ENCODE assay signal across 8 cellular contexts in the genomic region with DNA sequence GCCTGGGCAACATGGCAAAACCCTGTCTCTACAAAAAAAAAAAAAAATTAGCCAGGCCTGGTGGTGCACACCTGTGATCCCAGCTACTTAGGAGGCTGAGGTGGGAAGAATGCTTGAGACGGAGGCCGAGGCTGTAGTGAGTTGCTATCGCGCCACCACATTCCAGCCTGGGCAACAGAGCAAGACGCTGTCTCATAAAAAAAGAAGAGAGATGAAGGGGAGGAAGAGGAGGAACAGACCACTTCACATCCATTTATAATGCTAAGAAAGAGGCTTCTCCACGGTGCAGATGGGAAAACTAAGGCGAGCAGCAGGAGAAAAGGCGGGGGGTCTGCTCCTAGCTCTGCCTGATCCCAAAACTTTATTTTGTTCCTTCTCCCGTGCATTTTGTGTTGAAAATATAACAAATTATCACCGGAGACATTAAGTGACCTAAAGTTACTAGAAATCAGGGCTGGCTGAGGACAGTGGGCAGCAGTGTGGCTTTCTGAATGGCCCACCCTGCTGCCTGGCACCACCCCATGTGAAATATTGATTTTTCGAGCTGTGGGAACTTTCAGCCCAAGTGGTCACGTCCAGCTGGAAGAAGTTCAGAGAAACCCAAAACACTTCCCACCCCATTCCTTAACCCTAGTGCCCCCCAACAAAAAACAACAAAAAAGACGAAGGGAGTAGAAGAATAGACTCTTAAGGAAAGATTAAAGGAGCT. TPM values are rescaled to one million over a fixed set of nuclear protein-coding genes. Genes with fewer than 3 reads are reported as not detected.
DNase-seq lines count a peak whose midpoint lies in the region; ATAC-seq, FAIRE-seq and TF ChIP-seq lines count a peak whose summit lies in the region.

No MANE protein-coding gene starts in this region.

- intact Hi-C loops in GM12878 (cut with micrococcal nuclease; ENCODE audit: unreplicated experiment) (no loop called here), transverse colon (cut with DNase I; ENCODE audit: low total_unique reads) (loop anchor here (5.0 kb wide), 1 partner anchor 89 kb away; no protein-coding TSS in a partner anchor), pancreas (cut with DNase I) (no loop called here)

- peaks cover 11% of the 10 kb centered on the region for H3K36me3 Mint-ChIP-seq in activated naive CD4-positive, alpha-beta T cell treated with anti-CD3 and anti-CD28 coated beads, Interleukin-2, amount 50 U/mL, for 24 hours

- peak overlapping the region; percentile 86 for H3K4me3 Mint-ChIP-seq in activated naive CD4-positive, alpha-beta T cell treated with anti-CD3 and anti-CD28 coated beads, Interleukin-2, amount 50 U/mL, for 24 hours

- H3K27ac Mint-ChIP-seq in activated naive CD4-positive, alpha-beta T cell treated with anti-CD3 and anti-CD28 coated beads, Interleukin-2, amount 50 U/mL, for 24 hours, result peak overlapping the region; percentile 98

- POLR2A ChIA-PET in GM12878 (lab: Charles Lee) (interaction anchor here (0.7 to 2.6 kb wide), 7 partner anchors 8 to 77 kb away, joined by 3 to 17 read pairs (median 7); partner anchors contain the start of gene MYH9), GM10248 (lab: Yijun Ruan, JAX) (interaction anchor here (0.9 to 4.3 kb wide), 2 partner anchors 13 to 22 kb away, joined by 4 to 15 read pairs; no protein-coding TSS in a partner anchor)

- SMC1A ChIA-PET in GM12878 (lab: Charles Lee; ENCODE audit: uncharacterized antibody, unreplicated experiment), result interaction anchor here (0.6 to 3.6 kb wide), 11 partner anchors 9 to 47 kb away, joined by 3 to 20 read pairs (median 9); partner anchors contain the start of gene MYH9

- no peak for TF ChIP-seq EP300 in GM12878 (IDR thresholded peaks at IDR 0.05; ENCODE audit: borderline replicate concordance in 1 of 2, control insufficient read depth in 1 of 2, low read depth in 2 of 2, low read length in 2 of 2)
- no peak for TF ChIP-seq EP300 in transverse colon (IDR thresholded peaks at IDR 0.05; ENCODE audit: low read depth)

- TF ChIP-seq CTCF in GM12878 (IDR thresholded peaks at IDR 0.05 in 2 of 3, conservative IDR thresholded peaks at IDR 0.05 in 1 of 3; ENCODE audit: control insufficient read depth in 2 of 3, extremely low read depth in 1 of 3, insufficient read depth in 1 of 3, low read depth in 3 of 3, low read length in 3 of 3) (no peak), transverse colon (IDR thresholded peaks at IDR 0.05) (no peak), pancreas (IDR thresholded peaks at IDR 0.05) (no peak), GM10248 (IDR thresholded peaks at IDR 0.05; ENCODE audit: control extremely low read depth, extremely low read depth, low read depth, missing control alignments) (no peak)

- H2AFZ ChIP-seq in GM12878 (ENCODE audit: control insufficient read depth, low read depth, low read length), result no peak overlapping the region

- H3K9me3 Mint-ChIP-seq in activated naive CD4-positive, alpha-beta T cell treated with anti-CD3 and anti-CD28 coated beads, Interleukin-2, amount 50 U/mL, for 24 hours, result no peaks in the 10 kb centered on the region

- H3K9ac ChIP-seq in GM12878 (ENCODE audit: control insufficient read depth, insufficient read depth, low read length), result no peak overlapping the region
- H3K9ac ChIP-seq in muscle layer of colon (ENCODE audit: low read length), result no peak overlapping the region

- TF ChIP-seq RAD21 in GM12878 (IDR thresholded peaks at IDR 0.05; ENCODE audit: insufficient read depth, low read depth, low read length), result no peak

- H3K4me3 ChIP-seq in GM12878 (peak overlapping the region; percentile 49; the same call in 1 of the 2 replicates), muscle layer of colon (ENCODE audit: low read depth in 1 of 2, low read length in 2 of 2) (peak overlapping the region in 1 of 2 donors; percentile 33), transverse colon (no peak overlapping the region), pancreas (no peak overlapping the region)

- H3K4me2 ChIP-seq in GM12878 (ENCODE audit: control insufficient read depth, insufficient read depth), result peak overlapping the region; percentile 74

- H4K20me1 ChIP-seq in GM12878 (ENCODE audit: control insufficient read depth, insufficient read depth), result peaks cover 5% of the 10 kb centered on the region

- peak overlapping the region; percentile 71 for H3K27ac ChIP-seq in GM12878 (ENCODE audit: control insufficient read depth, insufficient read depth)
- H3K27ac ChIP-seq in muscle layer of colon (ENCODE audit: low read depth, low read length), result peak overlapping the region; percentile 45
- peak overlapping the region; percentile 96 to 100 (median 98) for H3K27ac ChIP-seq in transverse colon
- peak overlapping the region in 2 of 4 donors; percentile 50 to 60 for H3K27ac ChIP-seq in pancreas

- peaks cover 78% of the 10 kb centered on the region for H3K4me1 ChIP-seq in GM12878 (ENCODE audit: control insufficient read depth, insufficient read depth, low read length)
- peaks cover 79% of the 10 kb centered on the region for H3K4me1 ChIP-seq in muscle layer of colon (ENCODE audit: insufficient read depth, low read length)
- peaks cover 65 to 100% (median 93%) of the 10 kb centered on the region in 4 donors for H3K4me1 ChIP-seq in transverse colon
- H3K4me1 ChIP-seq in pancreas, result peaks cover 46 to 88% (median 58%) of the 10 kb centered on the region in 3 donors

- RAD21 ChIA-PET in GM12878 (lab: Charles Lee; ENCODE audit: unreplicated experiment), result interaction anchor here (1.6 to 3.0 kb wide), 6 partner anchors 10 to 73 kb away, joined by 3 to 11 read pairs (median 7); partner anchors contain the start of gene MYH9

- ATAC-seq in GM12878, result no peak
- ATAC-seq in pancreas, result no peak
- no peak for ATAC-seq in HG02981 (IDR thresholded peaks at IDR 0.05; ENCODE audit: unreplicated experiment)

- FAIRE-seq in GM12878 (lab: Jason Lieb, UNC) (no peak), pancreas (lab: Jason Lieb, UNC) (no peak)

- 16% methylated on average over 13 of the region's 13 CpGs for WGBS in GM12878 (ENCODE audit: insufficient coverage, insufficient replicate concordance, low lambda C conversion rate, missing lambda C conversion rate)
- 52 to 65% methylated on average over 8 to 13 of the region's 13 CpGs for WGBS in transverse colon (ENCODE audit: low coverage in 1 of 2), 2 donors
- 51 to 55% methylated on average over 13 of the region's 13 CpGs for WGBS in pancreas, 2 donors

- DNase-seq in activated naive CD4-positive, alpha-beta T cell (lab: John Stamatoyannopoulos, UW), result no peak
- DNase-seq in GM12878 (ENCODE audit: low read depth, low spot score), result no peak
- no peak for DNase-seq in transverse colon
- DNase-seq in pancreas, result no peak
- no peak for DNase-seq in GM10248 (ENCODE audit: extremely low spot score)

- in situ Hi-C loops in GM12878 (cut with MboI) (no loop called here), transverse colon (cut with MboI; ENCODE audit: low pct_ligation_motif_present in 1 of 4, low pct_unique_long_range_greater_than_20kb in 1 of 4, low sequenced_read_pairs in 3 of 4) (no loop called here)

- H3K79me2 ChIP-seq in GM12878 (ENCODE audit: control insufficient read depth, insufficient read depth, low read length), result peaks cover 94% of the 10 kb centered on the region

- TF ChIP-seq POLR2A in GM12878 (IDR thresholded peaks at IDR 0.05; ENCODE audit: low read depth, low read length) (no peak), transverse colon (IDR thresholded peaks at IDR 0.05) (no peak)

- H3K9me3 ChIP-seq in GM12878 (replicated peaks; ENCODE audit: control insufficient read depth, insufficient read depth, low read length), result no peaks in the 10 kb centered on the region
- no peaks in the 10 kb centered on the region for H3K9me3 ChIP-seq in muscle layer of colon (ENCODE audit: low read length)
- no peaks in the 10 kb centered on the region for H3K9me3 ChIP-seq in transverse colon
- H3K9me3 ChIP-seq in pancreas, result no peaks in the 10 kb centered on the region

- H3K4me1 Mint-ChIP-seq in activated naive CD4-positive, alpha-beta T cell treated with anti-CD3 and anti-CD28 coated beads, Interleukin-2, amount 50 U/mL, for 24 hours, result peaks cover 82% of the 10 kb centered on the region

- no peaks in the 10 kb centered on the region for H3K27me3 Mint-ChIP-seq in activated naive CD4-positive, alpha-beta T cell treated with anti-CD3 and anti-CD28 coated beads, Interleukin-2, amount 50 U/mL, for 24 hours

- BruUV-seq in GM12878 (replicated peaks; lab: Mats Ljungman, UMichigan), result TSS peak; percentile 1

- CTCF ChIA-PET in GM12878 (lab: Yijun Ruan, JAX), result interaction anchor here (0.8 to 3.4 kb wide), 9 partner anchors 13 to 139 kb away, joined by 3 to 11 read pairs (median 4); partner anchors contain the start of gene APOL2
- CTCF ChIA-PET in GM10248 (lab: Yijun Ruan, JAX), result interaction anchor here (0.9 to 4.4 kb wide), 9 partner anchors 9 to 86 kb away, joined by 3 to 19 read pairs (median 4); partner anchors contain the start of gene MYH9

- H3K36me3 ChIP-seq in GM12878 (ENCODE audit: control insufficient read depth in 2 of 2, insufficient read depth in 2 of 2, low read length in 1 of 2) (peaks cover 15 to 19% of the 10 kb centered on the region in 2 experiments; a peak in 3 of 4 replicates), muscle layer of colon (ENCODE audit: insufficient read depth, low read length) (peaks cover 12% of the 10 kb centered on the region), transverse colon (no peaks in the 10 kb centered on the region), pancreas (no peaks in the 10 kb centered on the region)

- H3K27me3 ChIP-seq in GM12878 (replicated peaks in 1 of 2; ENCODE audit: control insufficient read depth in 2 of 2, insufficient read depth in 2 of 2, low read length in 1 of 2), result no peaks in the 10 kb centered on the region
- H3K27me3 ChIP-seq in muscle layer of colon (ENCODE audit: control insufficient read depth in 1 of 2, insufficient read depth in 2 of 2, low read length in 2 of 2), result no peaks in the 10 kb centered on the region
- no peaks in the 10 kb centered on the region for H3K27me3 ChIP-seq in transverse colon
- H3K27me3 ChIP-seq in pancreas, result no peaks in the 10 kb centered on the region

RNA-seq across cellular contexts. Expression of gene MYH9, which starts 9.5 kb away (rescaled TPM):
- total RNA-seq in GM12878 (2013; cell fraction: nucleolus; rRNA removed), result 209 and 215 TPM in 2 replicates
- 185 and 216 TPM in 2 replicates for total RNA-seq in GM12878 (2014; rRNA removed)
- total RNA-seq in GM12878 (2014; rRNA removed; fragmentation: Illumina TruSeq; extraction: Trizol), result 82.8 and 83.1 TPM in 2 replicates
- 497 and 525 TPM in 2 replicates for total RNA-seq in GM12878 (2021)
- 79.9 TPM for polyA plus RNA-seq in GM12878 (2011; ENCODE audit: low read depth)
- 42.4 and 98.6 TPM in 2 replicates for polyA plus RNA-seq in GM12878 (2011; rRNA removed)
- polyA plus RNA-seq in GM12878 (2011; cell fraction: cytosol; rRNA removed), result 51.0 and 59.8 TPM in 2 replicates
- polyA plus RNA-seq in GM12878 (2011; cell fraction: nucleus; rRNA removed), result 91.7 and 127 TPM in 2 replicates
- 154 and 166 TPM in 2 replicates for polyA plus RNA-seq in GM12878 (2012)
- 123 and 125 TPM in 2 replicates for polyA plus RNA-seq in GM12878 (2014; fragmentation: Illumina TruSeq; extraction: Trizol)
- polyA plus RNA-seq in GM12878 (2014; fragmentation: Nextera tagmentation; extraction: Ambion mirVana), result 1 to 10 TPM; 5.1 to 8.1 TPM
- 165 and 198 TPM in 2 replicates for polyA plus RNA-seq in GM12878 (2014; rRNA removed)
- polyA plus RNA-seq in GM12878 (2016; fragmentation: Nextera tagmentation; extraction: Ambion mirVana), result 100 to 1,000 TPM; 228 to 236 TPM
- polyA minus RNA-seq in GM12878 (2011; rRNA and poly(A)+ RNA removed), result 168 and 298 TPM in 2 replicates
- 91.7 and 100 TPM in 2 replicates for polyA minus RNA-seq in GM12878 (2011; cell fraction: cytosol; rRNA and poly(A)+ RNA removed)
- polyA minus RNA-seq in GM12878 (2011; cell fraction: nucleus; rRNA and poly(A)+ RNA removed), result 54.6 and 83.0 TPM in 2 replicates
- 100 to 1,000 TPM; 385 to 511 (median 460) TPM for total RNA-seq in transverse colon
- total RNA-seq in pancreas, result 100 to 1,000 TPM; 259 to 554 (median 412) TPM
- polyA plus RNA-seq in pancreas, result 100 to 1,000 TPM in 1 of 2 donors, 10 to 100 TPM in 1; 80.9 to 152 TPM
